ENCODE assay signal across 8 cellular contexts in the genomic region with DNA sequence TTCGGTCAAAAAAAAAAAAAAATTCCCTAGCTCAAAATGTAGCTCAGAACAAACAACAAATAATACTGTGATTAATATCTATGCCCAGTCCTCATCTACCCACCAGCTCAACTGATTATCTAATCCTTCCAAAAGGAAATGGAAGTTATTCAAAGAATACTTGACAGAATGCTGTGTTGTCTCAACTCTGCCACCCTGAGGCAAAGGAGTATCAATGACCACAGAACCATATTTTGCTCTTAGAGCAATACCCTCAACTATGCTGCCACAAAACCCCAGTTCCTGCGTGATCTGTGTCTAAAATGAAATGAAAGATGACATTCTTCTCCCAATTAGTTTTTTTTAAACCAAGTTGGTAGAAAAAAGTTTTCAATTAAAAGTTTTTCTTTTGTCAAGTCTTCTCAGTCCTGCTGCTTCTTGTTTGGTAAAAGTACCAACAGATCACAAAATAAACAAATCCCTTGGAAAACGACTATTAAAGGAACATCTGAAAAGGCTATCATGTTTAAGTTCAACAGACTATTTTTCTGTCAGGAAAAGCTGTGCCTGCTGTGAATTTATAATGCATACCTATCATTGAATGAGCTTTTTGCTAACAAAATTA. TPM values are rescaled to one million over a fixed set of nuclear protein-coding genes. Genes with fewer than 3 reads are reported as not detected.
DNase-seq lines count a peak whose midpoint lies in the region; ATAC-seq and TF ChIP-seq lines count a peak whose summit lies in the region.

No MANE protein-coding gene starts in this region.

- H2AFZ ChIP-seq in Loucy (ENCODE audit: low read length): no peak overlapping the region

- H3K9me3 Mint-ChIP-seq in activated CD8-positive, alpha-beta T cell treated with anti-CD3 and anti-CD28 coated beads for 36 hours: no peaks in the 10 kb centered on the region

- DNase-seq in SHP77 (lab: John Stamatoyannopoulos, UW) (peak; percentile 39 to 54), SHP77 treated with DMSO at 0.1 percent for 48 hours (lab: John Stamatoyannopoulos, UW) (no peak), right atrium auricular region (ENCODE audit: low spot score) (no peak), mesenteric fat pad (ENCODE audit: low spot score) (no peak)
- peak; percentile 41 for DNase-seq in activated CD8-positive, alpha-beta T cell treated with anti-CD3 and anti-CD28 coated beads for 36 hours

- H3K4me1 Mint-ChIP-seq in activated CD8-positive, alpha-beta T cell treated with anti-CD3 and anti-CD28 coated beads for 36 hours (ENCODE audit: low read depth): peaks cover 33% of the 10 kb centered on the region

- peak overlapping the region; percentile 87 for H3K9ac ChIP-seq in Loucy (ENCODE audit: low read depth, low read length, poor library complexity, severe bottlenecking)
- H3K9ac ChIP-seq in subcutaneous abdominal adipose tissue (ENCODE audit: low read length in 5 of 5): no peak overlapping the region

- intact Hi-C loops in activated CD8-positive, alpha-beta T cell treated with anti-CD3 and anti-CD28 coated beads for 36 hours (cut with micrococcal nuclease): no loop called here

- H3K27ac Mint-ChIP-seq in activated CD8-positive, alpha-beta T cell treated with anti-CD3 and anti-CD28 coated beads for 36 hours: peak overlapping the region; percentile 40

- H3K9me3 ChIP-seq in Loucy (ENCODE audit: insufficient read depth, low read depth, low read length) (no peaks in the 10 kb centered on the region), right atrium auricular region (no peaks in the 10 kb centered on the region), subcutaneous abdominal adipose tissue (ENCODE audit: control insufficient read depth in 5 of 5, low read length in 5 of 5) (no peaks in the 10 kb centered on the region)

- H3F3A ChIP-seq in Loucy (ENCODE audit: low read depth): peaks cover 18% of the 10 kb centered on the region

- H3K4me3 ChIP-seq in Loucy (ENCODE audit: low read length, poor library complexity, severe bottlenecking): no peak overlapping the region
- H3K4me3 ChIP-seq in right atrium auricular region: no peak overlapping the region
- H3K4me3 ChIP-seq in subcutaneous abdominal adipose tissue (ENCODE audit: low read depth in 1 of 5, low read length in 5 of 5): no peak overlapping the region

- TF ChIP-seq CTCF in Loucy (conservative IDR thresholded peaks at IDR 0.05; ENCODE audit: low read length): peak; percentile 76
- peak; percentile 12 for TF ChIP-seq CTCF in activated CD8-positive, alpha-beta T cell treated with anti-CD3 and anti-CD28 coated beads for 36 hours (IDR thresholded peaks at IDR 0.05)
- TF ChIP-seq CTCF in right atrium auricular region (IDR thresholded peaks at IDR 0.05): peak in 1 of 2 donors; percentile 48

- H3K27ac ChIP-seq in right atrium auricular region: peak overlapping the region; percentile 67 to 85
- peak overlapping the region; percentile 93 for H3K27ac ChIP-seq in subcutaneous abdominal adipose tissue (ENCODE audit: low read depth, low read length)

- peaks cover 64% of the 10 kb centered on the region for H3K36me3 Mint-ChIP-seq in activated CD8-positive, alpha-beta T cell treated with anti-CD3 and anti-CD28 coated beads for 36 hours (ENCODE audit: low read depth)

- CTCF ChIA-PET in activated CD8-positive, alpha-beta T cell treated with anti-CD3 and anti-CD28 coated beads for 36 hours (lab: Charles Lee): interaction anchor here (0.7 to 4.0 kb wide), 10 partner anchors 8 to 112 kb away, joined by 3 to 15 read pairs (median 4); partner anchors contain the start of gene RBM28

- no peaks in the 10 kb centered on the region for H3K27me3 Mint-ChIP-seq in activated CD8-positive, alpha-beta T cell treated with anti-CD3 and anti-CD28 coated beads for 36 hours

- POLR2A ChIA-PET in activated CD8-positive, alpha-beta T cell treated with anti-CD3 and anti-CD28 coated beads for 36 hours (lab: Charles Lee): interaction anchor here (1.7 kb wide), 1 partner anchor 22 kb away, joined by 5 read pairs; the partner anchor contains the start of gene RBM28

- H3K4me1 ChIP-seq in Loucy (ENCODE audit: insufficient read depth, low read length, poor library complexity, severe bottlenecking) (peaks cover 50% of the 10 kb centered on the region), right atrium auricular region (peaks cover 0 to 12% of the 10 kb centered on the region in 2 donors), subcutaneous abdominal adipose tissue (ENCODE audit: control insufficient read depth in 5 of 5, insufficient read depth in 5 of 5, low read length in 5 of 5) (peaks cover 0 to 40% (median 29%) of the 10 kb centered on the region in 5 donors)

- peak overlapping the region; percentile 75 for H3K4me2 ChIP-seq in Loucy (ENCODE audit: low read depth, low read length, poor library complexity, severe bottlenecking)

- peak; percentile 70 for ATAC-seq in activated CD8-positive, alpha-beta T cell treated with anti-CD3 and anti-CD28 coated beads for 36 hours
- ATAC-seq in GM21723 (IDR thresholded peaks at IDR 0.05; ENCODE audit: unreplicated experiment): no peak

- peaks cover 13% of the 10 kb centered on the region for H3K79me2 ChIP-seq in Loucy (ENCODE audit: insufficient read depth, low read length)

- H3K27me3 ChIP-seq in Loucy (ENCODE audit: insufficient read depth, low read length, poor library complexity, severe bottlenecking) (no peaks in the 10 kb centered on the region), right atrium auricular region (no peaks in the 10 kb centered on the region), subcutaneous abdominal adipose tissue (ENCODE audit: control insufficient read depth in 5 of 5, insufficient read depth in 4 of 5, low read length in 5 of 5) (no peaks in the 10 kb centered on the region)

- H3K4me3 Mint-ChIP-seq in activated CD8-positive, alpha-beta T cell treated with anti-CD3 and anti-CD28 coated beads for 36 hours: no peak overlapping the region

- H3K36me3 ChIP-seq in Loucy (ENCODE audit: insufficient read depth, low read length): peaks cover 58% of the 10 kb centered on the region
- H3K36me3 ChIP-seq in right atrium auricular region: peaks cover 88% of the 10 kb centered on the region
- H3K36me3 ChIP-seq in subcutaneous abdominal adipose tissue (ENCODE audit: control insufficient read depth in 5 of 5, insufficient read depth in 5 of 5, low read length in 5 of 5): peaks cover 24 to 85% (median 72%) of the 10 kb centered on the region in 5 donors

- H4K20me1 ChIP-seq in Loucy (ENCODE audit: insufficient read depth, low read length, poor library complexity, severe bottlenecking): no peaks in the 10 kb centered on the region

- no peaks in the 10 kb centered on the region for H3K9me2 ChIP-seq in Loucy (replicated peaks; ENCODE audit: low read depth, low read length)

RNA-seq across cellular contexts. Expression of gene RBM28, which starts 21.6 kb away (rescaled TPM):
- 10 to 100 TPM; 55.3 to 55.6 TPM for total RNA-seq in activated CD8-positive, alpha-beta T cell treated with anti-CD3 and anti-CD28 coated beads for 36 hours
- total RNA-seq in right atrium auricular region (10 to 100 TPM; 12.7 to 15.1 TPM), mesenteric fat pad (60.4 TPM)

RNA-seq across cellular contexts. Expression of gene PRRT4, which starts 39.3 kb away (rescaled TPM):
- total RNA-seq in activated CD8-positive, alpha-beta T cell treated with anti-CD3 and anti-CD28 coated beads for 36 hours: under 1 TPM; 0.20 to 0.69 TPM
- total RNA-seq in right atrium auricular region (1 to 10 TPM in 1 of 2 donors, under 1 TPM in 1; 0.37 to 1.1 TPM), mesenteric fat pad (17.4 TPM)

Comparison
In these comparisons a context has a peak if more than half of its experiments do, and no peak if none do; other contexts are left out.
1. DNase-seq: peak in SHP77 (2 of 2) and activated CD8-positive, alpha-beta T cell treated with anti-CD3 and anti-CD28 coated beads for 36 hours (single experiment); none in SHP77 treated with DMSO at 0.1 percent for 48 hours (single experiment), right atrium auricular region (single experiment) and mesenteric fat pad (single experiment).